Comparison of ENCODE assay signal across 8 cellular contexts in the genomic region with DNA sequence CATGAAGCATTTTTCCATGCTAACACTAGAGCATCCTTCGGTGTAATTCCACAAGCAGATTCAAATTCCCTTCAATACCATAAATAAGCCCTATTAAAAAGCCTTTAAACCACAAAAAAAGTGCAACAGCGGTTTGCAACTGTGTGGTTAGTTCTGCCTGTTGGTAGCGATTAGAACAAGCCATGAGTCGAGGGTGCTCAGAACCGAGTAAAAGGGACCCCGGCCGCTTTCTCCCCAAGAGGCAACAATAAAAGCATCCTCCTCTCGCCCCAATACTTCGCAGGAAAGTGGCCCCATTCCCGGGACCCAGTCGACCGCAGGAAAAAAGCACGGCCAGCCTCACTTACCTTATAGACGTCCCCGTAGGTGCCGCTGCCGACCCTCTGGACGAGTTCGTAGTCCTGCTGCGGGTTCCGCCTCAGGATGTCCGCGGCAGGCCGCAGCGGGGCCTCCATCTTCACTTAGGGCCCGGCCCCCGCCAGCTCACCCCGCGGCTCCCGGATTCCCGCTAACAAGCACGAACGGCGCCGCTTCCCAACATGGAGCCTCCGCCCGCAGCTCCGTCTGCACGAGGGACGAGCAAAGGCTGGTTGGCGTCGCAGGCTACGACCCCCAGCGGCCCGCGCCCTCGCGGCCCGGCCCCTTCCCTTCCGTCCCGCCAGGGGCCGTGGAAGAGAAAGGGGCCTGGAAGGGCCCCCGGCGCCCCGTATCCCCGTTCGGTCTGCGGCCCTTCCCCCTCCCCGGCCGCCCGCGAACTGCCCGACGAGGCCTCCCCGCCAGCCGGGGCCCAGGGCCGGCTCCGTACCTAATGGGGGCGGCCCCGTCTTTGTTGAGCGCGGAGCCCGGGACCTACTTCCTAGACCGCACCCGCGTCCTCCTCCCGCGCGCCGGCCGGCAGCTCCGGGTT. TPM values are rescaled to one million over a fixed set of nuclear protein-coding genes. Genes with fewer than 3 reads are reported as not detected.
DNase-seq lines count a peak whose midpoint lies in the region; ATAC-seq and TF ChIP-seq lines count a peak whose summit lies in the region.

No MANE protein-coding gene starts in this region.

- H3K9ac ChIP-seq in muscle layer of colon (ENCODE audit: low read length): peak overlapping the region; percentile 79

- intact Hi-C loops in thyroid gland (cut with DNase I): loop anchor here (5.0 to 10.0 kb wide), 3 partner anchors 210 to 667 kb away; no protein-coding TSS in a partner anchor

- H3K27me3 ChIP-seq in esophagus (ENCODE audit: control insufficient read depth in 1 of 2, insufficient read depth in 2 of 2, low read length in 2 of 2): no peaks in the 10 kb centered on the region
- no peaks in the 10 kb centered on the region for H3K27me3 ChIP-seq in muscle layer of colon (ENCODE audit: control insufficient read depth in 1 of 2, insufficient read depth in 2 of 2, low read length in 2 of 2)
- H3K27me3 ChIP-seq in thyroid gland: no peaks in the 10 kb centered on the region

- no peak for TF ChIP-seq POLR2A in thyroid gland (IDR thresholded peaks at IDR 0.05)

- H3K4me1 ChIP-seq in esophagus (ENCODE audit: control insufficient read depth in 2 of 2, insufficient read depth in 2 of 2, low read length in 1 of 2) (peaks cover 0 to 6% of the 10 kb centered on the region in 2 donors), muscle layer of colon (ENCODE audit: insufficient read depth, low read length) (peaks cover 27% of the 10 kb centered on the region), thyroid gland (peaks cover 22 to 31% of the 10 kb centered on the region in 2 donors)

- H3K9me3 ChIP-seq in esophagus (ENCODE audit: control insufficient read depth in 2 of 2, insufficient read depth in 1 of 2, low read depth in 1 of 2, low read length in 1 of 2) (no peaks in the 10 kb centered on the region), muscle layer of colon (ENCODE audit: low read length) (no peaks in the 10 kb centered on the region), thyroid gland (no peaks in the 10 kb centered on the region)

- peak; percentile 6 to 36 (median 15) for DNase-seq in activated CD8-positive, alpha-beta memory T cell treated with anti-CD3 and anti-CD28 coated beads for 48 hours (ENCODE audit: low read depth in 2 of 3, low spot score in 2 of 3)
- no peak for DNase-seq in activated CD8-positive, alpha-beta memory T cell treated with anti-CD3 and anti-CD28 coated beads for 24 hours
- DNase-seq in NCI-H1105 treated with DMSO at 0.1 percent for 48 hours (lab: John Stamatoyannopoulos, UW): peak; percentile 59
- DNase-seq in activated T-cell treated with anti-CD3 and anti-CD28 coated beads for 4 hours: peak; percentile 7
- peak; percentile 52 to 56 for DNase-seq in thyroid gland

- H3K27ac ChIP-seq in esophagus (ENCODE audit: low read depth in 2 of 2, low read length in 1 of 2) (peak overlapping the region; percentile 98 to 99), muscle layer of colon (ENCODE audit: low read depth, low read length) (peak overlapping the region; percentile 93), thyroid gland (peak overlapping the region; percentile 93 to 98 (median 97))

- no peaks in the 10 kb centered on the region for H3K36me3 ChIP-seq in esophagus (ENCODE audit: control insufficient read depth in 2 of 2, insufficient read depth in 2 of 2, low read length in 1 of 2)
- no peaks in the 10 kb centered on the region for H3K36me3 ChIP-seq in muscle layer of colon (ENCODE audit: insufficient read depth, low read length)
- H3K36me3 ChIP-seq in thyroid gland: no peaks in the 10 kb centered on the region

- no peak for TF ChIP-seq CTCF in thyroid gland (IDR thresholded peaks at IDR 0.05)

- WGBS in esophagus, 2 donors: 1% methylated on average over 73 to 82 of the region's 82 CpGs
- WGBS in thyroid gland, 2 donors: 1% methylated on average over 30 to 31 of the region's 82 CpGs

- H3K4me3 ChIP-seq in esophagus (ENCODE audit: low read depth in 1 of 2, low read length in 2 of 2): peak overlapping the region; percentile 94 to 95
- H3K4me3 ChIP-seq in muscle layer of colon (ENCODE audit: low read depth in 1 of 2, low read length in 2 of 2): peak overlapping the region; percentile 79 to 87
- H3K4me3 ChIP-seq in thyroid gland (replicated peaks in 1 of 3): peak overlapping the region; percentile 58 to 98 (median 92)

- ATAC-seq in HG02642 (IDR thresholded peaks at IDR 0.05; ENCODE audit: poor library complexity, unreplicated experiment): peak; percentile 51

RNA-seq across cellular contexts. Expression of gene MAP4K5, which starts 0.5 kb away (rescaled TPM):
- 10 to 100 TPM; 15.4 to 20.3 TPM for polyA plus RNA-seq in esophagus
- 100 to 1,000 TPM; 139 to 259 (median 153) TPM for total RNA-seq in thyroid gland

RNA-seq across cellular contexts. Expression of gene ATL1, which starts 28.1 kb away (rescaled TPM):
- polyA plus RNA-seq in esophagus: 1 to 10 TPM; 1.7 to 3.0 TPM
- 1 to 10 TPM; 2.1 to 5.4 (median 4.6) TPM for total RNA-seq in thyroid gland
